ENCODE assay signal across 8 cellular contexts in genomic region chr17:50719144-50719923, GRCh38. TPM values are rescaled to one million over a fixed set of nuclear protein-coding genes. Genes with fewer than 3 reads are reported as not detected.
DNase-seq lines count a peak whose midpoint lies in the region; ATAC-seq and TF ChIP-seq lines count a peak whose summit lies in the region.

TSS of gene LUC7L3 (plus strand) at chr17:50719603. CDS start at chr17:50719733, 130 bp downstream.

- TF ChIP-seq POLR2A in tibial nerve (IDR thresholded peaks at IDR 0.05): peak; percentile 63 to 89

- H3K79me2 ChIP-seq in trophoblast cell (ENCODE audit: control insufficient read depth, insufficient read depth, low read length, poor library complexity): peaks cover 22% of the 10 kb centered on the region

- H3K4me3 ChIP-seq in GM12875 (ENCODE audit: low read depth, low read length): peak within 1 kb of the TSS; percentile 78
- H3K4me3 ChIP-seq in trophoblast cell (ENCODE audit: low read depth, low read length): peak within 1 kb of the TSS; percentile 89
- H3K4me3 ChIP-seq in tibial nerve: peak within 1 kb of the TSS; percentile 85 to 97 (median 92)

- TF ChIP-seq CTCF in GM12875 (IDR thresholded peaks at IDR 0.05; ENCODE audit: borderline replicate concordance, insufficient read depth, low read depth, low read length) (no peak), tibial nerve (IDR thresholded peaks at IDR 0.05) (peak in 1 of 5 experiments; percentile 56)

- peak within 1 kb of the TSS; percentile 97 for H3K18ac ChIP-seq in trophoblast cell (ENCODE audit: low read length)

- intact Hi-C loops in Right ventricle myocardium superior (cut with DNase I): no loop called here

- peaks cover 0 to 2% of the 10 kb centered on the region in 2 experiments for H3K36me3 ChIP-seq in trophoblast cell (ENCODE audit: control insufficient read depth in 1 of 2, insufficient read depth in 2 of 2, low read length in 2 of 2)
- no peaks in the 10 kb centered on the region for H3K36me3 ChIP-seq in tibial nerve

- DNase-seq in NCI-H1417 treated with DMSO at 0.1 percent for 48 hours (lab: John Stamatoyannopoulos, UW): peak; percentile 66
- DNase-seq in SW 1271 (lab: John Stamatoyannopoulos, UW): peak; percentile 70 to 89
- peak; percentile 81 for DNase-seq in activated naive CD8-positive, alpha-beta T cell treated with anti-CD3 and anti-CD28 coated beads, Interleukin-2, amount 50 U/mL, for 16 hours (ENCODE audit: low read depth, low spot score)
- DNase-seq in Right ventricle myocardium superior: peak; percentile 96
- peak; percentile 94 to 98 for DNase-seq in trophoblast cell
- peak; percentile 87 to 89 for DNase-seq in tibial nerve (ENCODE audit: low spot score in 2 of 2)

- H3K9me3 ChIP-seq in trophoblast cell (ENCODE audit: insufficient read depth, low read depth, low read length) (peaks cover 2% of the 10 kb centered on the region), tibial nerve (no peaks in the 10 kb centered on the region)

- H3K27me3 ChIP-seq in trophoblast cell (ENCODE audit: insufficient read depth, low read length) (no peaks in the 10 kb centered on the region), tibial nerve (no peaks in the 10 kb centered on the region)

- H3K4me2 ChIP-seq in trophoblast cell (ENCODE audit: low read length): peak within 1 kb of the TSS; percentile 88

- peaks cover 9% of the 10 kb centered on the region for H3K79me1 ChIP-seq in trophoblast cell (ENCODE audit: low read length)

- peak; percentile 42 to 97 for TF ChIP-seq EP300 in tibial nerve (IDR thresholded peaks at IDR 0.05)

- peak within 1 kb of the TSS; percentile 75 for H2BK12ac ChIP-seq in trophoblast cell (ENCODE audit: low read length)

- ATAC-seq in HG02798 (IDR thresholded peaks at IDR 0.05; ENCODE audit: poor library complexity, unreplicated experiment): peak; percentile 94
- peak; percentile 99 for ATAC-seq in Right ventricle myocardium superior (ENCODE audit: poor library complexity)

- H3K14ac ChIP-seq in trophoblast cell (ENCODE audit: low read length): peak within 1 kb of the TSS; percentile 98

- H4K8ac ChIP-seq in trophoblast cell (ENCODE audit: low read depth, low read length): peak within 1 kb of the TSS; percentile 97

- H2AFZ ChIP-seq in trophoblast cell (ENCODE audit: insufficient read depth, low read length, poor library complexity): peak within 1 kb of the TSS; percentile 99

- H2BK5ac ChIP-seq in trophoblast cell (ENCODE audit: low read depth, low read length, poor library complexity): peak within 1 kb of the TSS; percentile 93

- peak within 1 kb of the TSS; percentile 94 for H4K91ac ChIP-seq in trophoblast cell (ENCODE audit: low read depth, low read length)

- H3K23ac ChIP-seq in trophoblast cell (ENCODE audit: low read length): no peak within 1 kb of the TSS

- H3K9ac ChIP-seq in trophoblast cell (ENCODE audit: low read length): peak within 1 kb of the TSS; percentile 95

- H3K4me1 ChIP-seq in trophoblast cell (ENCODE audit: control insufficient read depth in 1 of 2, insufficient read depth in 2 of 2, low read length in 2 of 2) (peaks cover 3 to 6% of the 10 kb centered on the region in 2 experiments), tibial nerve (peaks cover 0 to 32% (median 19%) of the 10 kb centered on the region in 4 donors)

- H2BK120ac ChIP-seq in trophoblast cell (ENCODE audit: insufficient read depth, low read length, poor library complexity): peak within 1 kb of the TSS; percentile 96

- no CpG with 5 or more reads among the region's 76 CpGs for WGBS in trophoblast cell (ENCODE audit: extremely low coverage, insufficient coverage, insufficient read length)
- WGBS in tibial nerve, 2 donors: 3 to 6% methylated on average over 18 to 48 of the region's 76 CpGs

- peak within 1 kb of the TSS; percentile 98 for H4K12ac ChIP-seq in trophoblast cell (ENCODE audit: low read depth, low read length)

- peak within 1 kb of the TSS; percentile 100 for H3K4ac ChIP-seq in trophoblast cell (ENCODE audit: low read depth, low read length)

- peak within 1 kb of the TSS; percentile 95 for H2AK5ac ChIP-seq in trophoblast cell (ENCODE audit: low read length)

- H3K27ac ChIP-seq in trophoblast cell (ENCODE audit: low read depth, low read length): peak within 1 kb of the TSS; percentile 99
- peak within 1 kb of the TSS; percentile 97 to 100 (median 98) for H3K27ac ChIP-seq in tibial nerve

RNA-seq across cellular contexts. Expression of gene LUC7L3, which starts in this region (rescaled TPM):
- total RNA-seq in Right ventricle myocardium superior (58.1 TPM), tibial nerve (100 to 1,000 TPM in 3 of 4 donors, 10 to 100 TPM in 1; 80.8 to 114 (median 105) TPM)
- polyA plus RNA-seq in trophoblast cell (2013): 128 and 131 TPM in 2 replicates

Comparison
In these comparisons a context has a peak if more than half of its experiments do, and no peak if none do; other contexts are left out.
1. Peak in every context shown above with its lines: DNase-seq, ATAC-seq, H3K4me3 ChIP-seq and H3K27ac ChIP-seq.